ENCODE assay signal across 1 cellular context in the genomic region with DNA sequence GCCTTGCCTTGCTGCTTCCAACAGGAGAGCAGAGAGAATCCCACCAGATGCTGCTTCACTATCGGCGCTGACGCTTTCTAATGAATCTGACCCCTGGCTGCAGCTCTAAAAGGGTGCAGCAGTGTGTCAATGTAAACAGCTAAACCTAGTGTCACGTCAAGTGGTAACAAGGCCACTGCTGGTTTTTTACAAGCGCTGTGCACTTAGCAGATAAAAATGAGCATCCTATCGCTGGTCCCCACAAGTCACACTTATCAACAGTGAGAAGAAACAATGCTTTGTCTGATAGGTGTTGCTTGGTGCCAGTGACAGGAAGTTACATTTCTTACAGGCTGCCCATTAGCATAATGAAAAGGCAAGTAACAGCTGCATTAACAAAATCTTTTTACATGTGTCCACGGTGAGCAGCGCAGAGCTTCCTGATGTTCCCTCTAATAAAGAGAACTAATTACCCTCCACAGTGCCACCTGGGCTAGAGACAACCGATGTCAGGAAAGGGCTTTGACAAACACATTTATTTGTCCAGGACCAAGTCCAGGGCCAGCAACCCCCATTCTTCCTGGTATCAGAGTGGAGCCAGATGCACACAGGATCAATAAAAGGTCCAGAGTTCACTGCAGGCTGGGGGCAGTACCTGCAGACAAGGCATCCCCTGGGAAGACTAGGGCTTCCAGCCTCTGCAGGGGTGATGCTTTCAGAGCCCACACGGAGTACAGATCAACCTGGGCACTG.
TF ChIP-seq lines count a peak whose summit lies in the region.

No MANE protein-coding gene starts in this region.

TF ChIP-seq in K562, 482 proteins besides CTCF, POLR2A, EP300 and RAD21 (continued from another document):
- TF ChIP-seq, protein P1, sequence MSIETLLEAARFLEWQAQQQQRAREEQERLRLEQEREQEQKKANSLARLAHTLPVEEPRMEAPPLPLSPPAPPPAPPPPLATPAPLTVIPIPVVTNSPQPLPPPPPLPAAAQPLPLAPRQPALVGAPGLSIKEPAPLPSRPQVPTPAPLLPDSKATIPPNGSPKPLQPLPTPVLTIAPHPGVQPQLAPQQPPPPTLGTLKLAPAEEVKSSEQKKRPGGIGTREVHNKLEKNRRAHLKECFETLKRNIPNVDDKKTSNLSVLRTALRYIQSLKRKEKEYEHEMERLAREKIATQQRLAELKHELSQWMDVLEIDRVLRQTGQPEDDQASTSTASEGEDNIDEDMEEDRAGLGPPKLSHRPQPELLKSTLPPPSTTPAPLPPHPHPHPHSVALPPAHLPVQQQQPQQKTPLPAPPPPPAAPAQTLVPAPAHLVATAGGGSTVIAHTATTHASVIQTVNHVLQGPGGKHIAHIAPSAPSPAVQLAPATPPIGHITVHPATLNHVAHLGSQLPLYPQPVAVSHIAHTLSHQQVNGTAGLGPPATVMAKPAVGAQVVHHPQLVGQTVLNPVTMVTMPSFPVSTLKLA (conservative IDR thresholded peaks at IDR 0.05), result 0 out of 4 replicates have a peak, but pooled peaks of 1 of the 2 experiments have one; percentile 16
- TF ChIP-seq PHF21A (IDR thresholded peaks at IDR 0.05; ENCODE audit: borderline replicate concordance, low read depth) (no peak), ZNF830 (CRISPR knock-in tag; IDR thresholded peaks at IDR 0.05) (no peak), GABPA (tag; conservative IDR thresholded peaks at IDR 0.05; ENCODE audit: low read depth) (0 out of 2 replicates have a peak, but pooled peaks have one; percentile 27), ATF1 (CRISPR knock-in tag; IDR thresholded peaks at IDR 0.05) (no peak), ATF1 (tag; IDR thresholded peaks at IDR 0.05) (no peak), ZBED1 (IDR thresholded peaks at IDR 0.05) (no peak), RFX7 (CRISPR knock-in tag; IDR thresholded peaks at IDR 0.05) (no peak), NFIC (IDR thresholded peaks at IDR 0.05) (peak; percentile 30; the same call in 1 of the 2 replicates), HOXB6 (CRISPR knock-in tag; IDR thresholded peaks at IDR 0.05; ENCODE audit: borderline replicate concordance) (no peak), ARID1B (IDR thresholded peaks at IDR 0.05) (peak; percentile 78), KLF16 (IDR thresholded peaks at IDR 0.05) (peak; percentile 54; the same call in 1 of the 2 replicates), RCOR1 (IDR thresholded peaks at IDR 0.05; ENCODE audit: borderline replicate concordance in 1 of 2, low read depth in 2 of 2, low read length in 2 of 2) (peak in 1 of 2 experiments; percentile 45; a peak in 1 of 4 replicates), SREBF1 (IDR thresholded peaks at IDR 0.05; ENCODE audit: borderline replicate concordance, low read depth, low read length) (no peak), FOXA3 (CRISPR knock-in tag; conservative IDR thresholded peaks at IDR 0.05 in 1 of 2, IDR thresholded peaks at IDR 0.05 in 1 of 2) (peak; percentile 81 to 87), CBFA2T3 (IDR thresholded peaks at IDR 0.05) (peak; percentile 86), ZFX (CRISPR knock-in tag; IDR thresholded peaks at IDR 0.05) (no peak), CREBBP (IDR thresholded peaks at IDR 0.05; ENCODE audit: low read depth, low read length) (no peak), ILK (tag; IDR thresholded peaks at IDR 0.05; ENCODE audit: borderline replicate concordance, low read depth) (no peak), TEAD4 (IDR thresholded peaks at IDR 0.05; ENCODE audit: low read length) (peak; percentile 82), TEAD4 (CRISPR knock-in tag; IDR thresholded peaks at IDR 0.05; ENCODE audit: borderline replicate concordance) (no peak), SMAD3 (CRISPR knock-in tag; conservative IDR thresholded peaks at IDR 0.05) (no peak), MAFK (IDR thresholded peaks at IDR 0.05; ENCODE audit: low read length) (no peak), JUN (IDR thresholded peaks at IDR 0.05; ENCODE audit: borderline replicate concordance, low read depth, low read length) (no peak), JUN (CRISPR knock-in tag; IDR thresholded peaks at IDR 0.05; ENCODE audit: borderline replicate concordance) (no peak), MEIS2 (IDR thresholded peaks at IDR 0.05; ENCODE audit: partially characterized antibody) (peak; percentile 6), GTF2F1 (IDR thresholded peaks at IDR 0.05; ENCODE audit: low read depth, low read length) (no peak), BCL6 (CRISPR knock-in tag; IDR thresholded peaks at IDR 0.05) (no peak), PPARD (CRISPR knock-in tag; IDR thresholded peaks at IDR 0.05) (no peak), NR4A1 (CRISPR knock-in tag; IDR thresholded peaks at IDR 0.05) (no peak), NR4A1 (tag; IDR thresholded peaks at IDR 0.05) (no peak), ZNF586 (CRISPR knock-in tag; conservative IDR thresholded peaks at IDR 0.05) (no peak), IRF2 (CRISPR knock-in tag; IDR thresholded peaks at IDR 0.05) (no peak), KLF13 (tag; IDR thresholded peaks at IDR 0.05; ENCODE audit: borderline replicate concordance, low read depth) (no peak), KAT8 (IDR thresholded peaks at IDR 0.05; ENCODE audit: low read depth) (no peak), TCF3 (CRISPR knock-in tag; IDR thresholded peaks at IDR 0.05) (peak; percentile 91)
- TF ChIP-seq, protein P2, sequence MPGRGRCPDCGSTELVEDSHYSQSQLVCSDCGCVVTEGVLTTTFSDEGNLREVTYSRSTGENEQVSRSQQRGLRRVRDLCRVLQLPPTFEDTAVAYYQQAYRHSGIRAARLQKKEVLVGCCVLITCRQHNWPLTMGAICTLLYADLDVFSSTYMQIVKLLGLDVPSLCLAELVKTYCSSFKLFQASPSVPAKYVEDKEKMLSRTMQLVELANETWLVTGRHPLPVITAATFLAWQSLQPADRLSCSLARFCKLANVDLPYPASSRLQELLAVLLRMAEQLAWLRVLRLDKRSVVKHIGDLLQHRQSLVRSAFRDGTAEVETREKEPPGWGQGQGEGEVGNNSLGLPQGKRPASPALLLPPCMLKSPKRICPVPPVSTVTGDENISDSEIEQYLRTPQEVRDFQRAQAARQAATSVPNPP (IDR thresholded peaks at IDR 0.05; ENCODE audit: borderline replicate concordance, insufficient read depth, insufficient read length), result no peak
- TF ChIP-seq, protein P3, sequence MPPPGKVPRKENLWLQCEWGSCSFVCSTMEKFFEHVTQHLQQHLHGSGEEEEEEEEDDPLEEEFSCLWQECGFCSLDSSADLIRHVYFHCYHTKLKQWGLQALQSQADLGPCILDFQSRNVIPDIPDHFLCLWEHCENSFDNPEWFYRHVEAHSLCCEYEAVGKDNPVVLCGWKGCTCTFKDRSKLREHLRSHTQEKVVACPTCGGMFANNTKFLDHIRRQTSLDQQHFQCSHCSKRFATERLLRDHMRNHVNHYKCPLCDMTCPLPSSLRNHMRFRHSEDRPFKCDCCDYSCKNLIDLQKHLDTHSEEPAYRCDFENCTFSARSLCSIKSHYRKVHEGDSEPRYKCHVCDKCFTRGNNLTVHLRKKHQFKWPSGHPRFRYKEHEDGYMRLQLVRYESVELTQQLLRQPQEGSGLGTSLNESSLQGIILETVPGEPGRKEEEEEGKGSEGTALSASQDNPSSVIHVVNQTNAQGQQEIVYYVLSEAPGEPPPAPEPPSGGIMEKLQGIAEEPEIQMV (tag; conservative IDR thresholded peaks at IDR 0.05; ENCODE audit: low read depth), result no peak
- TF ChIP-seq, protein P4, sequence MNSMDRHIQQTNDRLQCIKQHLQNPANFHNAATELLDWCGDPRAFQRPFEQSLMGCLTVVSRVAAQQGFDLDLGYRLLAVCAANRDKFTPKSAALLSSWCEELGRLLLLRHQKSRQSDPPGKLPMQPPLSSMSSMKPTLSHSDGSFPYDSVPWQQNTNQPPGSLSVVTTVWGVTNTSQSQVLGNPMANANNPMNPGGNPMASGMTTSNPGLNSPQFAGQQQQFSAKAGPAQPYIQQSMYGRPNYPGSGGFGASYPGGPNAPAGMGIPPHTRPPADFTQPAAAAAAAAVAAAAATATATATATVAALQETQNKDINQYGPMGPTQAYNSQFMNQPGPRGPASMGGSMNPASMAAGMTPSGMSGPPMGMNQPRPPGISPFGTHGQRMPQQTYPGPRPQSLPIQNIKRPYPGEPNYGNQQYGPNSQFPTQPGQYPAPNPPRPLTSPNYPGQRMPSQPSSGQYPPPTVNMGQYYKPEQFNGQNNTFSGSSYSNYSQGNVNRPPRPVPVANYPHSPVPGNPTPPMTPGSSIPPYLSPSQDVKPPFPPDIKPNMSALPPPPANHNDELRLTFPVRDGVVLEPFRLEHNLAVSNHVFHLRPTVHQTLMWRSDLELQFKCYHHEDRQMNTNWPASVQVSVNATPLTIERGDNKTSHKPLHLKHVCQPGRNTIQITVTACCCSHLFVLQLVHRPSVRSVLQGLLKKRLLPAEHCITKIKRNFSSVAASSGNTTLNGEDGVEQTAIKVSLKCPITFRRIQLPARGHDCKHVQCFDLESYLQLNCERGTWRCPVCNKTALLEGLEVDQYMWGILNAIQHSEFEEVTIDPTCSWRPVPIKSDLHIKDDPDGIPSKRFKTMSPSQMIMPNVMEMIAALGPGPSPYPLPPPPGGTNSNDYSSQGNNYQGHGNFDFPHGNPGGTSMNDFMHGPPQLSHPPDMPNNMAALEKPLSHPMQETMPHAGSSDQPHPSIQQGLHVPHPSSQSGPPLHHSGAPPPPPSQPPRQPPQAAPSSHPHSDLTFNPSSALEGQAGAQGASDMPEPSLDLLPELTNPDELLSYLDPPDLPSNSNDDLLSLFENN (IDR thresholded peaks at IDR 0.05; ENCODE audit: low read depth in 2 of 2, low read length in 2 of 2), result 0 out of 4 replicates have a peak, but pooled peaks of 1 of the 2 experiments have one; percentile 49
- TF ChIP-seq, protein P5, sequence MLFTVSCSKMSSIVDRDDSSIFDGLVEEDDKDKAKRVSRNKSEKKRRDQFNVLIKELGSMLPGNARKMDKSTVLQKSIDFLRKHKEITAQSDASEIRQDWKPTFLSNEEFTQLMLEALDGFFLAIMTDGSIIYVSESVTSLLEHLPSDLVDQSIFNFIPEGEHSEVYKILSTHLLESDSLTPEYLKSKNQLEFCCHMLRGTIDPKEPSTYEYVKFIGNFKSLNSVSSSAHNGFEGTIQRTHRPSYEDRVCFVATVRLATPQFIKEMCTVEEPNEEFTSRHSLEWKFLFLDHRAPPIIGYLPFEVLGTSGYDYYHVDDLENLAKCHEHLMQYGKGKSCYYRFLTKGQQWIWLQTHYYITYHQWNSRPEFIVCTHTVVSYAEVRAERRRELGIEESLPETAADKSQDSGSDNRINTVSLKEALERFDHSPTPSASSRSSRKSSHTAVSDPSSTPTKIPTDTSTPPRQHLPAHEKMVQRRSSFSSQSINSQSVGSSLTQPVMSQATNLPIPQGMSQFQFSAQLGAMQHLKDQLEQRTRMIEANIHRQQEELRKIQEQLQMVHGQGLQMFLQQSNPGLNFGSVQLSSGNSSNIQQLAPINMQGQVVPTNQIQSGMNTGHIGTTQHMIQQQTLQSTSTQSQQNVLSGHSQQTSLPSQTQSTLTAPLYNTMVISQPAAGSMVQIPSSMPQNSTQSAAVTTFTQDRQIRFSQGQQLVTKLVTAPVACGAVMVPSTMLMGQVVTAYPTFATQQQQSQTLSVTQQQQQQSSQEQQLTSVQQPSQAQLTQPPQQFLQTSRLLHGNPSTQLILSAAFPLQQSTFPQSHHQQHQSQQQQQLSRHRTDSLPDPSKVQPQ (CRISPR knock-in tag; IDR thresholded peaks at IDR 0.05; ENCODE audit: borderline replicate concordance), result no peak
- TF ChIP-seq, protein P6, sequence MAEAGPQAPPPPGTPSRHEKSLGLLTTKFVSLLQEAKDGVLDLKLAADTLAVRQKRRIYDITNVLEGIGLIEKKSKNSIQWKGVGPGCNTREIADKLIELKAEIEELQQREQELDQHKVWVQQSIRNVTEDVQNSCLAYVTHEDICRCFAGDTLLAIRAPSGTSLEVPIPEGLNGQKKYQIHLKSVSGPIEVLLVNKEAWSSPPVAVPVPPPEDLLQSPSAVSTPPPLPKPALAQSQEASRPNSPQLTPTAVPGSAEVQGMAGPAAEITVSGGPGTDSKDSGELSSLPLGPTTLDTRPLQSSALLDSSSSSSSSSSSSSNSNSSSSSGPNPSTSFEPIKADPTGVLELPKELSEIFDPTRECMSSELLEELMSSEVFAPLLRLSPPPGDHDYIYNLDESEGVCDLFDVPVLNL (CRISPR knock-in tag; IDR thresholded peaks at IDR 0.05; ENCODE audit: low read depth), result no peak
- TF ChIP-seq, protein P7, sequence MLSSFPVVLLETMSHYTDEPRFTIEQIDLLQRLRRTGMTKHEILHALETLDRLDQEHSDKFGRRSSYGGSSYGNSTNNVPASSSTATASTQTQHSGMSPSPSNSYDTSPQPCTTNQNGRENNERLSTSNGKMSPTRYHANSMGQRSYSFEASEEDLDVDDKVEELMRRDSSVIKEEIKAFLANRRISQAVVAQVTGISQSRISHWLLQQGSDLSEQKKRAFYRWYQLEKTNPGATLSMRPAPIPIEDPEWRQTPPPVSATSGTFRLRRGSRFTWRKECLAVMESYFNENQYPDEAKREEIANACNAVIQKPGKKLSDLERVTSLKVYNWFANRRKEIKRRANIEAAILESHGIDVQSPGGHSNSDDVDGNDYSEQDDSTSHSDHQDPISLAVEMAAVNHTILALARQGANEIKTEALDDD (IDR thresholded peaks at IDR 0.05), result peak; percentile 53
- TF ChIP-seq, protein P8, sequence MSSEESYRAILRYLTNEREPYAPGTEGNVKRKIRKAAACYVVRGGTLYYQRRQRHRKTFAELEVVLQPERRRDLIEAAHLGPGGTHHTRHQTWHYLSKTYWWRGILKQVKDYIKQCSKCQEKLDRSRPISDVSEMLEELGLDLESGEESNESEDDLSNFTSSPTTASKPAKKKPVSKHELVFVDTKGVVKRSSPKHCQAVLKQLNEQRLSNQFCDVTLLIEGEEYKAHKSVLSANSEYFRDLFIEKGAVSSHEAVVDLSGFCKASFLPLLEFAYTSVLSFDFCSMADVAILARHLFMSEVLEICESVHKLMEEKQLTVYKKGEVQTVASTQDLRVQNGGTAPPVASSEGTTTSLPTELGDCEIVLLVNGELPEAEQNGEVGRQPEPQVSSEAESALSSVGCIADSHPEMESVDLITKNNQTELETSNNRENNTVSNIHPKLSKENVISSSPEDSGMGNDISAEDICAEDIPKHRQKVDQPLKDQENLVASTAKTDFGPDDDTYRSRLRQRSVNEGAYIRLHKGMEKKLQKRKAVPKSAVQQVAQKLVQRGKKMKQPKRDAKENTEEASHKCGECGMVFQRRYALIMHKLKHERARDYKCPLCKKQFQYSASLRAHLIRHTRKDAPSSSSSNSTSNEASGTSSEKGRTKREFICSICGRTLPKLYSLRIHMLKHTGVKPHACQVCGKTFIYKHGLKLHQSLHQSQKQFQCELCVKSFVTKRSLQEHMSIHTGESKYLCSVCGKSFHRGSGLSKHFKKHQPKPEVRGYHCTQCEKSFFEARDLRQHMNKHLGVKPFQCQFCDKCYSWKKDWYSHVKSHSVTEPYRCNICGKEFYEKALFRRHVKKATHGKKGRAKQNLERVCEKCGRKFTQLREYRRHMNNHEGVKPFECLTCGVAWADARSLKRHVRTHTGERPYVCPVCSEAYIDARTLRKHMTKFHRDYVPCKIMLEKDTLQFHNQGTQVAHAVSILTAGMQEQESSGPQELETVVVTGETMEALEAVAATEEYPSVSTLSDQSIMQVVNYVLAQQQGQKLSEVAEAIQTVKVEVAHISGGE (CRISPR knock-in tag; IDR thresholded peaks at IDR 0.05), result no peak
